Comparison of ENCODE assay signal across 10 cellular contexts in the genomic region with DNA sequence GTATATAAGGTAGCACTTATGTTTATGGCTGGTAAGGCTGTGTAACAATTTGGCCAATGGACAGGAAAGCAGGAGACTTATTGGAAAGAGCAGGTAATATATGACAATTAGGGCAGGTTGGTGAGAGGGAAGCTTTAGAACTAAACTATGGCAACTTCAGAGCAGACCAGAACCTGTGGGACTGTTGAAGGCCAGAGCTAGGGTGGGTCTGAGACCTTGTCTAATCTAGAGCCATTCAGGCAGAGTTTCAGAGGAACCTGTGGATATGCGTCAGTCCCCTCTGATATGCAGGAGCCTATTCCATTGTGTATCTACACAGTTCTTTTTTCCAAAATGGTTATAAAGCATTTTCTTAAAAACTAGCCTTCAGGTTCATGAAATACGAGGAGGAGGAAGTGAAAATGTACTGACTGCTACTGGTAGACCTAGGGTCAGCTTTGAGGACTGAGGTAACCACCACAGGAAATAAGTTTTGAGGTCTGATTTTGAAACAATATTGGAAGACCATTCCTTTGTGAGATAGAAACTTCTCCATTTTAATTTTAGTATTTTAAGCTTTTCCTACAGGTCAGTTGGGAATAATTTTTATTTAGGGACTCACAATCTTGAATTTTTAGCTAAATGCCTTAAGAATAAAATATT. TPM values are rescaled to one million over a fixed set of nuclear protein-coding genes. Genes with fewer than 3 reads are reported as not detected.
DNase-seq lines count a peak whose midpoint lies in the region; ATAC-seq, FAIRE-seq and TF ChIP-seq lines count a peak whose summit lies in the region.
"Had no signal": no experiment of that assay in that cellular context is flagged by ENCODE, and none has a peak within 500 bp of the region (broad histone marks: within the 10 kb centered on the region; RNA-seq: fewer than 3 reads in every experiment).

No MANE protein-coding gene starts in this region.

- H2AFZ ChIP-seq in mammary epithelial cell (ENCODE audit: low read depth, low read length): no peak overlapping the region

- H3K27ac ChIP-seq in mammary epithelial cell (ENCODE audit: insufficient read depth, low read depth, low read length) (no peak overlapping the region), small intestine (ENCODE audit: low read depth in 1 of 2, low read length in 1 of 2) (peak overlapping the region in 1 of 2 donors; percentile 11), foreskin keratinocyte (no peak overlapping the region)
- H3K27ac ChIP-seq: SJSA1 had no signal

- no peak for DNase-seq in mammary epithelial cell
- no peak for DNase-seq in COLO668 (lab: John Stamatoyannopoulos, UW; ENCODE audit: unreplicated experiment)
- DNase-seq in small intestine: no peak
- DNase-seq in nucleus accumbens (lab: John Stamatoyannopoulos, UW): no peak
- DNase-seq in foreskin keratinocyte: no peak
- DNase-seq: nephron progenitor cell had no signal

- H3K4me3 ChIP-seq in mammary epithelial cell (replicated peaks in 1 of 3; ENCODE audit: insufficient read depth in 1 of 3, low read depth in 2 of 3, low read length in 3 of 3) (peak overlapping the region in 1 of 3 experiments; percentile 16), small intestine (ENCODE audit: low read depth in 1 of 2, low read length in 2 of 2) (no peak overlapping the region)
- H3K4me3 ChIP-seq: SJSA1 had no signal

- H3K4me2 ChIP-seq in mammary epithelial cell (ENCODE audit: insufficient read depth, low read depth, low read length): peak overlapping the region; percentile 70

- H3K9ac ChIP-seq in mammary epithelial cell (ENCODE audit: insufficient read depth, low read length): no peak overlapping the region

- H4K20me1 ChIP-seq in mammary epithelial cell (ENCODE audit: insufficient read depth, low read length): peaks cover 10% of the 10 kb centered on the region

- 100% methylated on average over 2 of the region's 2 CpGs for WGBS in mammary epithelial cell (ENCODE audit: low coverage, missing lambda C conversion rate)
- WGBS in small intestine, 3 donors: 70 to 88% (median 80%) methylated on average over 2 of the region's 2 CpGs

- in situ Hi-C loops in mammary epithelial cell (cut with MboI; ENCODE audit: low sequenced_read_pairs in 2 of 2): no loop called here

- H3K9me3 ChIP-seq in mammary epithelial cell (replicated peaks; ENCODE audit: insufficient read depth, low read length) (no peaks in the 10 kb centered on the region), small intestine (ENCODE audit: control insufficient read depth, low read depth) (no peaks in the 10 kb centered on the region)
- H3K9me3 ChIP-seq: SJSA1 had no signal

- FAIRE-seq in small intestine (lab: Jason Lieb, UNC): no peak

- TF ChIP-seq CTCF in mammary epithelial cell (conservative IDR thresholded peaks at IDR 0.05 in 1 of 2, IDR thresholded peaks at IDR 0.05 in 1 of 2; ENCODE audit: extremely low read depth in 1 of 2, insufficient read depth in 1 of 2, low read depth in 1 of 2, low read length in 2 of 2) (no peak), foreskin keratinocyte (conservative IDR thresholded peaks at IDR 0.05) (no peak)

- intact Hi-C loops in mammary epithelial cell (cut with micrococcal nuclease): loop anchor here (1.0 kb wide), 1 partner anchor 37 kb away; the partner anchor contains the start of gene ELL2

- H3K4me1 ChIP-seq in mammary epithelial cell (ENCODE audit: insufficient read depth, low read length) (peaks cover 31% of the 10 kb centered on the region), small intestine (ENCODE audit: control insufficient read depth in 2 of 2, insufficient read depth in 1 of 2, low read depth in 1 of 2, low read length in 1 of 2) (peaks cover 2 to 6% of the 10 kb centered on the region in 2 donors), foreskin keratinocyte (peaks cover 40% of the 10 kb centered on the region)

- H3K27me3 ChIP-seq in mammary epithelial cell (ENCODE audit: insufficient read depth, low read length) (no peaks in the 10 kb centered on the region), small intestine (ENCODE audit: control insufficient read depth in 2 of 2, insufficient read depth in 2 of 2, low read length in 2 of 2) (no peaks in the 10 kb centered on the region), foreskin keratinocyte (no peaks in the 10 kb centered on the region)
- H3K27me3 ChIP-seq: SJSA1 had no signal

- ATAC-seq in GM18498 (IDR thresholded peaks at IDR 0.05; ENCODE audit: unreplicated experiment) (peak; percentile 40), GM21528 (IDR thresholded peaks at IDR 0.05; ENCODE audit: low FRiP score, unreplicated experiment) (peak; percentile 38), HG03469 (IDR thresholded peaks at IDR 0.05; ENCODE audit: unreplicated experiment) (peak; percentile 31), foreskin keratinocyte (no peak)

- CTCF ChIA-PET in mammary epithelial cell (lab: Charles Lee; ENCODE audit: low non-redundant PET): no interaction called here

- dilution Hi-C loops in mammary epithelial cell (cut with HindIII; ENCODE audit: low sequenced_read_pairs): no loop called here

- H3K36me3 ChIP-seq in mammary epithelial cell (ENCODE audit: insufficient read depth, low read length) (peaks cover 18% of the 10 kb centered on the region), small intestine (ENCODE audit: control insufficient read depth in 2 of 2, insufficient read depth in 2 of 2, low read length in 2 of 2) (peaks cover 0 to 2% of the 10 kb centered on the region in 2 donors)

- peaks cover 95% of the 10 kb centered on the region for H3K79me2 ChIP-seq in mammary epithelial cell (ENCODE audit: insufficient read depth, low read length)

- BruUV-seq in mammary epithelial cell (replicated peaks; lab: Mats Ljungman, UMichigan): no TSS peak

RNA-seq across cellular contexts. Expression of gene ELL2, which starts 37.6 kb away (rescaled TPM):
- 100 to 1,000 TPM; 161 to 277 TPM for total RNA-seq in mammary epithelial cell
- polyA plus RNA-seq in mammary epithelial cell: 61.3 TPM
- 74.3 TPM for polyA minus RNA-seq in mammary epithelial cell
- 10 to 100 TPM in 2 of 3 donors, 1 to 10 TPM in 1; 9.7 to 13.9 (median 10.5) TPM for polyA plus RNA-seq in small intestine
- 84.5 and 88.6 TPM in 2 replicates for total RNA-seq in foreskin keratinocyte
- 22.1 and 27.2 TPM in 2 replicates for polyA plus RNA-seq in foreskin keratinocyte
